Comparison of ENCODE assay signal across 35 cellular contexts in the genomic region with DNA sequence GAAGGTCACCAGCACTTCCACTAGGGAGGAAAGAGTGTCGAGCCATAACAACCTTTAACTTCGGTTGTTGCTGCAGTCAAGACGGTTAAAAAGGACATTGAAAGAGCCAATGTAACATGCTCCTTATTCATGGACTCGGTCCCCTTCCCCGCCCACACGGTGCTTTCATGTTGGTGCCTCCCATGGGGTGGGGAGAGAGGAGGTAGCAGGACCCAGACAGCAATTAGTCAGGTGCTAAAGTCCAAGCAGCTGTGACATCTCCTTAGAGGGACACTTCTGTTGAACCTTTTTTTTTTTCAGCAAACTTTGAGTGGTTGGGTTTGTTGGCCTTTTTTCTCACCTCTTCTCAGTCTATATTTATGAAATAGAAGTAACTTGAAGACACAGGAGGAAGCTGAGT.
"Had no signal": no experiment of that assay in that cellular context is flagged by ENCODE, and none has a peak within 500 bp of the region (broad histone marks: within the 10 kb centered on the region; RNA-seq: fewer than 3 reads in every experiment).

No MANE protein-coding gene starts in this region.

- H3K36me3 ChIP-seq: adrenal gland, MG63 had no signal

- H3K4me3 ChIP-seq: adrenal gland, MG63, PC-9 had no signal

- H3K9me3 Mint-ChIP-seq: activated B cell treated with CpG ODN at 0.5 μM for 24 hours; activated CD8-positive, alpha-beta T cell treated with anti-CD3 and anti-CD28 coated beads for 36 hours; activated naive CD8-positive, alpha-beta T cell treated with anti-CD3 and anti-CD28 coated beads, Interleukin-2, amount 10 ng/mL, durations not matched to agents 7 days and 5 days; activated T-cell treated with anti-CD3 and anti-CD28 coated beads, Interleukin-2, amount 50 U/mL, for 72 hours; activated T-helper 17 cell treated with anti-CD3 and anti-CD28 coated beads, Interleukin-2, amount 50 U/mL, for 72 hours had no signal

- H3K27ac Mint-ChIP-seq: activated B cell treated with CpG ODN at 0.5 μM for 24 hours; activated CD8-positive, alpha-beta T cell treated with anti-CD3 and anti-CD28 coated beads for 36 hours; activated naive CD8-positive, alpha-beta T cell treated with anti-CD3 and anti-CD28 coated beads, Interleukin-2, amount 10 ng/mL, durations not matched to agents 7 days and 5 days; activated T-cell treated with anti-CD3 and anti-CD28 coated beads, Interleukin-2, amount 50 U/mL, for 72 hours; activated T-helper 17 cell treated with anti-CD3 and anti-CD28 coated beads, Interleukin-2, amount 50 U/mL, for 72 hours; brain; T-cell had no signal

- H3K4me1 ChIP-seq: adrenal gland had no signal

- H3K9me3 ChIP-seq: adrenal gland, MG63 had no signal

- H3K27me3 ChIP-seq: adrenal gland, MG63 had no signal

- ATAC-seq: activated CD8-positive, alpha-beta T cell treated with anti-CD3 and anti-CD28 coated beads for 36 hours; activated T-cell treated with anti-CD3 and anti-CD28 coated beads, Interleukin-2, amount 50 U/mL, for 72 hours; activated T-helper 17 cell treated with anti-CD3 and anti-CD28 coated beads, Interleukin-2, amount 50 U/mL, for 72 hours; Right ventricle myocardium inferior; SK-N-SH treated with all-trans-retinoic acid at 6 μM for 48 hours; T-cell had no signal

- H2AFZ ChIP-seq: PC-9 had no signal

- H3K4me2 ChIP-seq: PC-9 had no signal

- DNase-seq: activated B cell treated with CpG ODN at 0.5 μM for 24 hours; activated CD4-positive, alpha-beta T cell treated with anti-CD3 and anti-CD28 coated beads for 48 hours; activated CD4-positive, alpha-beta T cell treated with anti-CD3 and anti-CD28 coated beads, Interleukin-2, amount 50 U/mL, for 4 hours; activated CD4-positive, CD25-positive, alpha-beta regulatory T cell treated with anti-CD3 and anti-CD28 coated beads, Interleukin-2, amount 50 U/mL, for 72 hours; activated CD8-positive, alpha-beta T cell treated with anti-CD3 and anti-CD28 coated beads for 36 hours; activated effector memory CD4-positive, alpha-beta T cell treated with anti-CD3 and anti-CD28 coated beads, Interleukin-2, amount 50 U/mL, for 16 hours; activated naive CD4-positive, alpha-beta T cell; activated naive CD4-positive, alpha-beta T cell treated with anti-CD3 and anti-CD28 coated beads, Interleukin-2, amount 50 U/mL, for 16 hours; activated naive CD8-positive, alpha-beta T cell treated with anti-CD3 and anti-CD28 coated beads, Interleukin-2, amount 10 ng/mL, durations not matched to agents 7 days and 5 days; activated T-cell treated with anti-CD3 and anti-CD28 coated beads, Interleukin-2, amount 50 U/mL, for 1 hour; activated T-cell treated with anti-CD3 and anti-CD28 coated beads, Interleukin-2, amount 50 U/mL, for 72 hours; adrenal gland; caudate nucleus; cerebellar nuclear complex; MG63; NCI-H1048; NCI-H1105 treated with DMSO at 0.1 percent for 48 hours; NCI-H1436; NCI-H1694; NCI-H2029; NCI-H345; NCI-H524 treated with DMSO at 0.1 percent for 48 hours; NCI-H748 treated with DMSO at 0.1 percent for 48 hours; PC-9; SIG-M5; T-cell; T-helper 9 cell had no signal

- FAIRE-seq: bronchial epithelial cell, RCC 7860 had no signal

- H3K4me3 Mint-ChIP-seq: activated B cell treated with CpG ODN at 0.5 μM for 24 hours; activated CD8-positive, alpha-beta T cell treated with anti-CD3 and anti-CD28 coated beads for 36 hours; activated naive CD8-positive, alpha-beta T cell treated with anti-CD3 and anti-CD28 coated beads, Interleukin-2, amount 10 ng/mL, durations not matched to agents 7 days and 5 days; activated T-cell treated with anti-CD3 and anti-CD28 coated beads, Interleukin-2, amount 50 U/mL, for 72 hours; activated T-helper 17 cell treated with anti-CD3 and anti-CD28 coated beads, Interleukin-2, amount 50 U/mL, for 72 hours; brain; T-cell had no signal

- H3K27me3 Mint-ChIP-seq: activated naive CD8-positive, alpha-beta T cell treated with anti-CD3 and anti-CD28 coated beads, Interleukin-2, amount 10 ng/mL, durations not matched to agents 7 days and 5 days had no signal

- H3K36me3 Mint-ChIP-seq: activated naive CD8-positive, alpha-beta T cell treated with anti-CD3 and anti-CD28 coated beads, Interleukin-2, amount 10 ng/mL, durations not matched to agents 7 days and 5 days; brain; T-cell had no signal

- H3K4me1 Mint-ChIP-seq: activated B cell treated with CpG ODN at 0.5 μM for 24 hours; activated naive CD8-positive, alpha-beta T cell treated with anti-CD3 and anti-CD28 coated beads, Interleukin-2, amount 10 ng/mL, durations not matched to agents 7 days and 5 days; activated T-helper 17 cell treated with anti-CD3 and anti-CD28 coated beads, Interleukin-2, amount 50 U/mL, for 72 hours; brain had no signal

- H3K27ac ChIP-seq: adrenal gland, PC-9, RWPE1, VCaP had no signal
